ENCODE assay signal across 14 cellular contexts in the genomic region with DNA sequence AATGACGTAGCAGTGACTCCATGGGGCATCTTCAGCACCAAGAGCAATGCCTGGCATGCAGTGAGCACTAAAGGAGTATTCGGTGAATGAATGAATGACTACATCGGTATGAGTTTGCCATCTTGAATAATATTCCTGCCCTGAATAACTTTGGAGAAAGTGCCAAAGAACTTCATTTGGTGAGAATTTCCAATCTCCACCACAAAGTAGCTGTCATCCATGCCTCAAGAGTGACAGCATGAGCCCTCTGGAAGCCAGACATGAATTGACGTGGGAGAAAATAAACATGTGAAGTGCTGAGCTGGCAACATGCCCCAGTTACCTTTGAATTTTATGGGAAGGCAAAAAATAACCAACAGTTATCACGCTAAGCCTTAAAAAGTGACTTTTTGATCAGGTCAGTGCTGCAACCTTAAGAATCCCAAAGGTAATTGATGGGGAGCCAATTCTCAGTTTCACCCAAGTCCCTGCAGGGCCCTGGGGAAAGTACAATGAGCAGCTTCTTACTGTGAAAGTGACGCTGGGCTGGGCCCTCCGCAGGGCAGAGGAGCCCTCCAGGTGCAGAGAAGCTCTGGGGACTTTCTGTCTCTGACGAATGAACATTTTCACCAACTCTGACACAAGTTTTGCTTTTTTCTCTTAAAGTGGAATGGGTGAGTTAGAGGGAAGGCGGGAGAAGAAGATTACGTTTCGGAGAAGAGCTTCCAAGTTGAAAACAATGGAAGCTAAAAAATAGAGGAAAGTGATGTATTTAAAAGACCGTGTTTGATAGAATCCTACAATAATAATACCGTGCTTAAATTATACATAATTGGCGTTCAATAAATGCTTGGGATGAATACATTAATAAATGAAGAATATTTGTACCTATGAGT. TPM values are rescaled to one million over a fixed set of nuclear protein-coding genes. Genes with fewer than 3 reads are reported as not detected.
DNase-seq lines count a peak whose midpoint lies in the region; ATAC-seq and TF ChIP-seq lines count a peak whose summit lies in the region.
"Had no signal": no experiment of that assay in that cellular context is flagged by ENCODE, and none has a peak within 500 bp of the region (broad histone marks: within the 10 kb centered on the region; RNA-seq: fewer than 3 reads in every experiment).

No MANE protein-coding gene starts in this region.

- H3K27ac Mint-ChIP-seq in activated B cell treated with CpG ODN at 0.5 μM for 24 hours, result peak overlapping the region; percentile 1
- no peak overlapping the region for H3K27ac Mint-ChIP-seq in activated T-cell treated with anti-CD3 and anti-CD28 coated beads, Interleukin-2, amount 50 U/mL, for 72 hours

- POLR2A ChIA-PET in activated B cell treated with CpG ODN at 0.5 μM for 24 hours (lab: Charles Lee), result interaction anchor here (0.8 to 1.3 kb wide), 4 partner anchors 19 to 28 kb away, joined by 3 to 18 read pairs (median 6); partner anchors contain the start of gene ATF3

- no peaks in the 10 kb centered on the region for H3K36me3 Mint-ChIP-seq in activated B cell treated with CpG ODN at 0.5 μM for 24 hours (ENCODE audit: low read depth)
- H3K36me3 Mint-ChIP-seq in activated T-cell treated with anti-CD3 and anti-CD28 coated beads, Interleukin-2, amount 50 U/mL, for 72 hours (ENCODE audit: insufficient read depth in 2 of 2), result no peaks in the 10 kb centered on the region

- CTCF ChIA-PET in activated B cell treated with CpG ODN at 0.5 μM for 24 hours (lab: Charles Lee), result no interaction called here

- peaks cover 12% of the 10 kb centered on the region for H3K4me1 Mint-ChIP-seq in activated B cell treated with CpG ODN at 0.5 μM for 24 hours
- H3K4me1 Mint-ChIP-seq in activated T-cell treated with anti-CD3 and anti-CD28 coated beads, Interleukin-2, amount 50 U/mL, for 72 hours (ENCODE audit: low read depth), result no peaks in the 10 kb centered on the region

- TF ChIP-seq CTCF in activated B cell treated with CpG ODN at 0.5 μM for 24 hours (IDR thresholded peaks at IDR 0.05) (no peak), coronary artery (IDR thresholded peaks at IDR 0.05) (no peak)

- H3K9me3 Mint-ChIP-seq in activated B cell treated with CpG ODN at 0.5 μM for 24 hours, result no peaks in the 10 kb centered on the region
- no peaks in the 10 kb centered on the region for H3K9me3 Mint-ChIP-seq in activated T-cell treated with anti-CD3 and anti-CD28 coated beads, Interleukin-2, amount 50 U/mL, for 72 hours

- H3K4me3 ChIP-seq in coronary artery, result no peak overlapping the region
- H3K4me3 ChIP-seq: HAP-1, SJCRH30, upper lobe of right lung had no signal

- no peak overlapping the region for H3K27ac ChIP-seq in coronary artery
- H3K27ac ChIP-seq: SJCRH30, upper lobe of right lung had no signal

- no peak for DNase-seq in activated B cell treated with CpG ODN at 0.5 μM for 24 hours
- DNase-seq in coronary artery (ENCODE audit: low spot score), result no peak
- no peak for DNase-seq in NCI-H2227 (lab: John Stamatoyannopoulos, UW; ENCODE audit: unreplicated experiment)
- DNase-seq in putamen (ENCODE audit: low spot score), result no peak
- no peak for DNase-seq in activated T-cell treated with anti-CD3 and anti-CD28 coated beads, Interleukin-2, amount 50 U/mL, for 72 hours
- DNase-seq: activated CD4-positive, alpha-beta T cell treated with anti-CD3 and anti-CD28 coated beads, Interleukin-2, amount 50 U/mL, for 48 hours; aorta; NCI-H1417; SJCRH30; upper lobe of right lung had no signal

- H3K4me3 Mint-ChIP-seq in activated B cell treated with CpG ODN at 0.5 μM for 24 hours, result no peak overlapping the region
- no peak overlapping the region for H3K4me3 Mint-ChIP-seq in activated T-cell treated with anti-CD3 and anti-CD28 coated beads, Interleukin-2, amount 50 U/mL, for 72 hours

- H3K27me3 Mint-ChIP-seq in activated B cell treated with CpG ODN at 0.5 μM for 24 hours, result peaks cover 53% of the 10 kb centered on the region
- H3K27me3 Mint-ChIP-seq in activated T-cell treated with anti-CD3 and anti-CD28 coated beads, Interleukin-2, amount 50 U/mL, for 72 hours (ENCODE audit: low read depth), result peaks cover 43% of the 10 kb centered on the region

- ATAC-seq in GM18508 (IDR thresholded peaks at IDR 0.05; ENCODE audit: insufficient read depth, unreplicated experiment), result peak; percentile 82
- peak; percentile 91 for ATAC-seq in GM21390 (IDR thresholded peaks at IDR 0.05; ENCODE audit: unreplicated experiment)
- peak; percentile 86 for ATAC-seq in HG03060 (IDR thresholded peaks at IDR 0.05; ENCODE audit: low read depth, unreplicated experiment)
- ATAC-seq in activated B cell treated with CpG ODN at 0.5 μM for 24 hours (ENCODE audit: low read depth), result peak; percentile 93
- ATAC-seq in activated T-cell treated with anti-CD3 and anti-CD28 coated beads, Interleukin-2, amount 50 U/mL, for 72 hours (replicated peaks in 1 of 2), result no peak

- intact Hi-C loops in activated B cell treated with CpG ODN at 0.5 μM for 24 hours (cut with micrococcal nuclease), result loop anchor here (1.0 kb wide), 1 partner anchor 19 kb away; no protein-coding TSS in a partner anchor

RNA-seq across cellular contexts. Expression of gene ATF3, which starts 21.9 kb away (rescaled TPM):
- total RNA-seq in activated B cell treated with CpG ODN at 0.5 μM for 24 hours, result 13.1 and 16.8 TPM in 2 replicates
- 100 to 1,000 TPM in 1 of 2 donors, 10 to 100 TPM in 1; 96.3 to 107 TPM for total RNA-seq in activated T-cell treated with anti-CD3 and anti-CD28 coated beads, Interleukin-2, amount 50 U/mL, for 72 hours

Comparison
In these comparisons a context has a peak if more than half of its experiments do, and no peak if none do; other contexts are left out.
1. ATAC-seq: peak in GM18508 (single experiment), GM21390 (single experiment), HG03060 (single experiment) and activated B cell treated with CpG ODN at 0.5 μM for 24 hours (single experiment); none in activated T-cell treated with anti-CD3 and anti-CD28 coated beads, Interleukin-2, amount 50 U/mL, for 72 hours (0 of 2).